ENCODE assay signal across 15 cellular contexts in the genomic region with DNA sequence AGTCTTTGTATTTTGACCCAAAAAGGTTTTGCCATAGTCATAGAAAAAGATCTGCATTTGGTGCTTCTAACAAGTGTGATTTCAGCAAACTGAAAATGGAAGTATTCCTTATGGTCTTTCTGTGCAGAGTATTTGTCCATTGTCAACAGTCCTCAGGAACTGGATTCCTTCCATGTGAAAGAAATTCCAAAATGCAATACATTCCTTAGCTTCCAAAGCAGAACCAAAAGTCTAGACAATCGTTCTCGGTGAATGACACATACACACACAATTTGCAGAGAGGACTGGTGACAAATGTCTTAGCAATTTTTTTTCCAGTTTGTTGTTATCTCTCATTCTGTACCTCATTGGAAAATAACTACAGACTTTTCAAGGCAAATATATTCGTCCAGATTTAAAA.
DNase-seq lines count a peak whose midpoint lies in the region; ATAC-seq, FAIRE-seq and TF ChIP-seq lines count a peak whose summit lies in the region.
"Had no signal": no experiment of that assay in that cellular context is flagged by ENCODE, and none has a peak within 500 bp of the region (broad histone marks: within the 10 kb centered on the region; RNA-seq: fewer than 3 reads in every experiment).

No MANE protein-coding gene starts in this region.

- H3K36me3 Mint-ChIP-seq in chondrocyte (ENCODE audit: low read depth): no peaks in the 10 kb centered on the region

- H3K4me3 Mint-ChIP-seq in chondrocyte (ENCODE audit: unreplicated experiment): peak overlapping the region; percentile 32
- H3K4me3 Mint-ChIP-seq: neural crest cell had no signal

- no peaks in the 10 kb centered on the region for H3K9me3 ChIP-seq in left lung

- peaks cover 0 to 3% of the 10 kb centered on the region in 2 donors for H3K4me1 ChIP-seq in left lung

- H3K36me3 ChIP-seq in left lung: no peaks in the 10 kb centered on the region
- H3K36me3 ChIP-seq: cardiac muscle cell had no signal

- no peaks in the 10 kb centered on the region for H3K27me3 ChIP-seq in left lung
- no peaks in the 10 kb centered on the region for H3K27me3 ChIP-seq in dorsolateral prefrontal cortex
- H3K27me3 ChIP-seq: cardiac muscle cell had no signal

- peak; percentile 71 for ATAC-seq in left lung
- no peak for ATAC-seq in HG03520 (IDR thresholded peaks at IDR 0.05; ENCODE audit: unreplicated experiment)

- H3K27ac ChIP-seq in left lung: no peak overlapping the region
- H3K27ac ChIP-seq in dorsolateral prefrontal cortex: no peak overlapping the region
- H3K27ac ChIP-seq: cardiac muscle cell had no signal

- no peak for TF ChIP-seq CTCF in chondrocyte (IDR thresholded peaks at IDR 0.05)
- no peak for TF ChIP-seq CTCF in left lung (IDR thresholded peaks at IDR 0.05)
- TF ChIP-seq CTCF in dorsolateral prefrontal cortex (IDR thresholded peaks at IDR 0.05 in 54 of 56, conservative IDR thresholded peaks at IDR 0.05 in 2 of 56; ENCODE audit: low read depth in 1 of 56, partially characterized antibody in 56 of 56): no peak

- H3K9me3 Mint-ChIP-seq in chondrocyte (ENCODE audit: low read depth): peaks cover 6% of the 10 kb centered on the region
- H3K9me3 Mint-ChIP-seq: neural crest cell had no signal

- H3K27ac Mint-ChIP-seq in chondrocyte (ENCODE audit: unreplicated experiment): peak overlapping the region; percentile 91

- peaks cover 56% of the 10 kb centered on the region for H3K4me1 Mint-ChIP-seq in chondrocyte (ENCODE audit: low read depth)

- H3K4me3 ChIP-seq in left lung: no peak overlapping the region
- H3K4me3 ChIP-seq in dorsolateral prefrontal cortex: no peak overlapping the region
- H3K4me3 ChIP-seq: cardiac muscle cell had no signal

- intact Hi-C loops in left lung (cut with DNase I): no loop called here
- intact Hi-C loops in dorsolateral prefrontal cortex (cut with DNase I): no loop called here

- no peaks in the 10 kb centered on the region for H3K27me3 Mint-ChIP-seq in chondrocyte (ENCODE audit: low read depth)

- DNase-seq in AG08396 (ENCODE audit: low spot score) (peak; percentile 54), HTR-8/SVneo (ENCODE audit: insufficient read length, low spot score) (peak; percentile 43), chondrocyte (ENCODE audit: low spot score) (no peak), left lung (no peak), midbrain (lab: John Stamatoyannopoulos, UW) (no peak), HPDE6-E6E7 (ENCODE audit: extremely low spot score) (no peak), dorsolateral prefrontal cortex (no peak)
- DNase-seq: activated CD4-positive, alpha-beta T cell treated with anti-CD3 and anti-CD28 coated beads, Interleukin-2, amount 50 U/mL, for 1 hour; AML-193; DMS79 treated with DMSO at 0.1 percent for 48 hours; KG1; NCI-H187 treated with DMSO at 0.1 percent for 48 hours had no signal

- FAIRE-seq in HTR-8/SVneo (lab: Jason Lieb, UNC): peak; percentile 67

Comparison
In these comparisons a context has a peak if more than half of its experiments do, and no peak if none do; other contexts are left out.
1. DNase-seq: peak in AG08396 (single experiment) and HTR-8/SVneo (single experiment); none in chondrocyte (single experiment), left lung (0 of 2), midbrain (single experiment), HPDE6-E6E7 (single experiment) and dorsolateral prefrontal cortex (0 of 10).